Comparison of ENCODE assay signal across 9 cellular contexts in genomic region chr1:158121604-158122254, GRCh38. TPM values are rescaled to one million over a fixed set of nuclear protein-coding genes. Genes with fewer than 3 reads are reported as not detected.
DNase-seq lines count a peak whose midpoint lies in the region; ATAC-seq, FAIRE-seq and TF ChIP-seq lines count a peak whose summit lies in the region.
"Had no signal": no experiment of that assay in that cellular context is flagged by ENCODE, and none has a peak within 500 bp of the region (broad histone marks: within the 10 kb centered on the region; RNA-seq: fewer than 3 reads in every experiment).

No MANE protein-coding gene starts in this region.

- intact Hi-C loops in left ventricle myocardium inferior (cut with micrococcal nuclease) (no loop called here), Right ventricle myocardium inferior (cut with DNase I) (loop anchor here (10.0 kb wide), 1 partner anchor 537 kb away; no protein-coding TSS in a partner anchor)

- H3K36me3 ChIP-seq in left ventricle myocardium inferior = no peaks in the 10 kb centered on the region

- no peak overlapping the region for H3K27ac ChIP-seq in left ventricle myocardium inferior (replicated peaks)

- no peak for ATAC-seq in Right ventricle myocardium inferior
- peak in 1 of 2 donors; percentile 49 for ATAC-seq in activated T-cell treated with anti-CD3 and anti-CD28 coated beads, Interleukin-2, amount 50 U/mL, for 72 hours (replicated peaks in 1 of 2)

- H3K4me1 ChIP-seq in left ventricle myocardium inferior = peaks cover 8% of the 10 kb centered on the region

- TF ChIP-seq CTCF in left ventricle myocardium inferior (IDR thresholded peaks at IDR 0.05; ENCODE audit: borderline replicate concordance) = peak; percentile 53

- no peak overlapping the region for H3K4me3 ChIP-seq in left ventricle myocardium inferior

- peaks cover 20% of the 10 kb centered on the region for H3K4me1 Mint-ChIP-seq in activated T-cell treated with anti-CD3 and anti-CD28 coated beads, Interleukin-2, amount 50 U/mL, for 72 hours (ENCODE audit: low read depth)

- peaks cover 61% of the 10 kb centered on the region for H3K27me3 Mint-ChIP-seq in activated T-cell treated with anti-CD3 and anti-CD28 coated beads, Interleukin-2, amount 50 U/mL, for 72 hours (ENCODE audit: low read depth)

- H3K36me3 Mint-ChIP-seq in activated T-cell treated with anti-CD3 and anti-CD28 coated beads, Interleukin-2, amount 50 U/mL, for 72 hours (ENCODE audit: insufficient read depth in 2 of 2) = no peaks in the 10 kb centered on the region

- H3K9me3 Mint-ChIP-seq in activated T-cell treated with anti-CD3 and anti-CD28 coated beads, Interleukin-2, amount 50 U/mL, for 72 hours = no peaks in the 10 kb centered on the region
- H3K9me3 Mint-ChIP-seq: central memory CD8-positive, alpha-beta T cell had no signal

- H3K27me3 ChIP-seq in left ventricle myocardium inferior (ENCODE audit: low read depth) = peaks cover 60% of the 10 kb centered on the region

- FAIRE-seq in urothelium cell line (lab: Jason Lieb, UNC) = no peak

- DNase-seq in left ventricle myocardium inferior (no peak), Right ventricle myocardium inferior (ENCODE audit: missing footprints) (no peak), NCI-H1105 treated with DMSO at 0.1 percent for 48 hours (lab: John Stamatoyannopoulos, UW) (peak; percentile 64), kidney tubule cell (ENCODE audit: low spot score) (peak; percentile 82), urothelium cell line (ENCODE audit: low spot score) (peak; percentile 65), activated gamma-delta T cell treated with Interleukin-2 at 50 U/mL for 16 hours (no peak)
- DNase-seq in activated T-cell treated with anti-CD3 and anti-CD28 coated beads, Interleukin-2, amount 50 U/mL, for 72 hours = peak; percentile 26 to 35
- DNase-seq in NK-92 treated with Interleukin-12 subunit alpha and Interleukin-12 subunit beta, amount 100 ng/mL, for 24 hours (lab: John Stamatoyannopoulos, UW) = no peak

- H3K9me3 ChIP-seq in left ventricle myocardium inferior (replicated peaks) = no peaks in the 10 kb centered on the region

- H3K4me3 Mint-ChIP-seq in activated T-cell treated with anti-CD3 and anti-CD28 coated beads, Interleukin-2, amount 50 U/mL, for 72 hours = no peak overlapping the region
- H3K4me3 Mint-ChIP-seq: central memory CD8-positive, alpha-beta T cell had no signal

- H3K27ac Mint-ChIP-seq in activated T-cell treated with anti-CD3 and anti-CD28 coated beads, Interleukin-2, amount 50 U/mL, for 72 hours = no peak overlapping the region

RNA-seq across cellular contexts. Expression of gene CD1D, which starts 59.0 kb away (rescaled TPM):
- total RNA-seq in left ventricle myocardium inferior (1.4 TPM), Right ventricle myocardium inferior (1.5 TPM)
- not detected for total RNA-seq in activated T-cell treated with anti-CD3 and anti-CD28 coated beads, Interleukin-2, amount 50 U/mL, for 72 hours

Comparison
In these comparisons a context has a peak if more than half of its experiments do, and no peak if none do; other contexts are left out.
1. DNase-seq: peak in NCI-H1105 treated with DMSO at 0.1 percent for 48 hours (single experiment), activated T-cell treated with anti-CD3 and anti-CD28 coated beads, Interleukin-2, amount 50 U/mL, for 72 hours (2 of 2), kidney tubule cell (single experiment) and urothelium cell line (single experiment); none in left ventricle myocardium inferior (single experiment), Right ventricle myocardium inferior (single experiment), NK-92 treated with Interleukin-12 subunit alpha and Interleukin-12 subunit beta, amount 100 ng/mL, for 24 hours (single experiment) and activated gamma-delta T cell treated with Interleukin-2 at 50 U/mL for 16 hours (single experiment).